7 cellular contexts compared by ENCODE assay signal in the genomic region with DNA sequence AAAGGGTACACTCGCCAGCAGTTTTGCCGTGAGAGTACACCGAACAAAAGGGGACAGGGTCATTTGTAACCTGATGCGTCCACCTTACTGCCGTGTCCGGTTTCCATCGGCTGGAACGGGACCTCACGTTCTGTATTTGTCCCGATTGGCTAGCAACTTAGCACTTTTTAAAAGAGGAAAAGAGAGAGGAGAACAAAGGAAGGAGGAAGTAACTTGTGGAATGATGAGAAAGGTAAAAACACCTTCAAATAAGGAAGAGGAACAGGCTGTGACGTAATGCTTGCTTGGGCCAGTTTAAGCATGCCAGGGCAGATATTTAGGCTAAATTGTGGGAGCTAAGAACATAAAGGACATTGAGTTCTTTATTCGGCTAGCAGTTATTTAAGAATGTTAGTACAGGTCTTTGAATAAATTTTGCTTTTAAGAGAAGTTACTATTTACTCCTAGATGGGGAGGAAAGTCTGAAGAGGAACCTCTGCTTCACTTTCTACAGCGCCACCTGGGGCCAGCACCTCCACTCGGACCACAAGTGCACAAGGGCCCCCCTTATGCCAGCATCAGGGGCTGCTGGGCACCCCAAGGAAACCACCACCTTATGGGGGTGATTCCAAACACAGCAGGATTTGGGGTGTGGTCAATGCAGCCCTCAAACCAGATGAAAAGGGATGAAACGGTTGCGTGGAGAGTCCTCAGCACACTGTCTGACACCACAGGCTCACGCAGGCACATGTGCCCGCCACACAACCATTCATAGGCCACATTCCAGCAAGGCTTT. TPM values are rescaled to one million over a fixed set of nuclear protein-coding genes. Genes with fewer than 3 reads are reported as not detected.
A peak's percentile ranks its signal among the peaks of the same experiment; 100 is the strongest.
DNase-seq lines count a peak whose midpoint lies in the region; ATAC-seq and TF ChIP-seq lines count a peak whose summit lies in the region.

No MANE protein-coding gene starts in this region.

- DNase-seq in NAMALWA (ENCODE audit: low spot score): peak; percentile 58
- peak in 7 of 9 donors; percentile 19 to 49 (median 47) for DNase-seq in naive thymus-derived CD4-positive, alpha-beta T cell
- DNase-seq in coronary artery (ENCODE audit: low spot score): no peak
- no peak for DNase-seq in ureter (ENCODE audit: low spot score)
- DNase-seq in putamen (ENCODE audit: low spot score): no peak

- peaks cover 29% of the 10 kb centered on the region for H3K4me1 Mint-ChIP-seq in brain
- peaks cover 10 to 45% (median 38%) of the 10 kb centered on the region in 7 donors for H3K4me1 Mint-ChIP-seq in naive thymus-derived CD4-positive, alpha-beta T cell

- no peak for ATAC-seq in naive thymus-derived CD4-positive, alpha-beta T cell

- H3K27ac ChIP-seq in naive thymus-derived CD4-positive, alpha-beta T cell (ENCODE audit: low read depth, low read length): peak overlapping the region; percentile 93
- no peak overlapping the region for H3K27ac ChIP-seq in coronary artery

- H3K4me3 ChIP-seq in naive thymus-derived CD4-positive, alpha-beta T cell (ENCODE audit: low read length): peak overlapping the region; percentile 68
- H3K4me3 ChIP-seq in coronary artery: no peak overlapping the region

- H3K4me3 Mint-ChIP-seq in brain: peak overlapping the region in 3 of 5 experiments; percentile 8 to 29 (median 24)
- peak overlapping the region; percentile 81 to 97 (median 93) for H3K4me3 Mint-ChIP-seq in naive thymus-derived CD4-positive, alpha-beta T cell

- H3K27ac Mint-ChIP-seq in brain: peak overlapping the region in 1 of 5 experiments; percentile 39
- peak overlapping the region; percentile 93 to 100 (median 99) for H3K27ac Mint-ChIP-seq in naive thymus-derived CD4-positive, alpha-beta T cell

- no peaks in the 10 kb centered on the region for H3K9me3 ChIP-seq in naive thymus-derived CD4-positive, alpha-beta T cell (ENCODE audit: control insufficient read depth in 2 of 3, low read length in 3 of 3)

- no peaks in the 10 kb centered on the region for H3K36me3 Mint-ChIP-seq in brain
- peaks cover 0 to 4% (median 3%) of the 10 kb centered on the region in 5 donors for H3K36me3 Mint-ChIP-seq in naive thymus-derived CD4-positive, alpha-beta T cell

- CTCF ChIA-PET in naive thymus-derived CD4-positive, alpha-beta T cell (lab: Charles Lee): interaction anchor here (0.7 to 1.9 kb wide), 12 partner anchors 59 to 380 kb away, joined by 3 to 27 read pairs (median 4); a partner anchor contains a TSS

- peaks cover 10% of the 10 kb centered on the region for H3K27me3 Mint-ChIP-seq in brain
- no peaks in the 10 kb centered on the region for H3K27me3 Mint-ChIP-seq in naive thymus-derived CD4-positive, alpha-beta T cell

- intact Hi-C loops in naive thymus-derived CD4-positive, alpha-beta T cell (cut with micrococcal nuclease): loop anchor here (1.0 to 5.0 kb wide), 13 partner anchors 40 to 431 kb away; a partner anchor contains a TSS

- no peaks in the 10 kb centered on the region for H3K27me3 ChIP-seq in naive thymus-derived CD4-positive, alpha-beta T cell (ENCODE audit: control insufficient read depth in 2 of 2, insufficient read depth in 2 of 2, low read length in 2 of 2)

- peaks cover 0 to 3% (median 0%) of the 10 kb centered on the region in 5 experiments for H3K9me3 Mint-ChIP-seq in brain
- H3K9me3 Mint-ChIP-seq in naive thymus-derived CD4-positive, alpha-beta T cell: no peaks in the 10 kb centered on the region

- H3K4me1 ChIP-seq in naive thymus-derived CD4-positive, alpha-beta T cell (ENCODE audit: control insufficient read depth in 2 of 2, insufficient read depth in 2 of 2, low read length in 2 of 2): peaks cover 18 to 28% of the 10 kb centered on the region in 2 donors

- peak; percentile 56 for TF ChIP-seq CTCF in GM12872 (IDR thresholded peaks at IDR 0.05; ENCODE audit: insufficient read depth, low read depth, low read length)
- no peak for TF ChIP-seq CTCF in brain (conservative IDR thresholded peaks at IDR 0.05)
- no peak for TF ChIP-seq CTCF in coronary artery (IDR thresholded peaks at IDR 0.05)

- POLR2A ChIA-PET in naive thymus-derived CD4-positive, alpha-beta T cell (lab: Charles Lee): interaction anchor here (0.6 to 4.8 kb wide), 30 partner anchors 8 to 787 kb away, joined by 3 to 91 read pairs (median 8); a partner anchor contains a TSS

- peaks cover 0 to 18% (median 0%) of the 10 kb centered on the region in 3 experiments for H3K36me3 ChIP-seq in naive thymus-derived CD4-positive, alpha-beta T cell (ENCODE audit: control insufficient read depth in 2 of 3, insufficient read depth in 3 of 3, low read length in 3 of 3)

RNA-seq across cellular contexts. Expression of a gene that starts 5.8 kb away (rescaled TPM):
- polyA plus RNA-seq in brain (ENCODE audit: insufficient read depth, low read depth, low replicate concordance): 31.6 TPM
- total RNA-seq in naive thymus-derived CD4-positive, alpha-beta T cell: 10 to 100 TPM; 64.3 to 96.3 (median 68.7) TPM
- 10 to 100 TPM in 1 of 2 donors, 1 to 10 TPM in 1; 7.1 to 12.3 TPM for polyA plus RNA-seq in naive thymus-derived CD4-positive, alpha-beta T cell
- total RNA-seq in ureter: 61.9 TPM

RNA-seq across cellular contexts. Expression of a gene that starts 21.5 kb away (rescaled TPM):
- 95.4 TPM for polyA plus RNA-seq in brain (ENCODE audit: insufficient read depth, low read depth, low replicate concordance)
- total RNA-seq in naive thymus-derived CD4-positive, alpha-beta T cell: under 1 TPM; 0.24 to 0.64 (median 0.38) TPM
- not detected for polyA plus RNA-seq in naive thymus-derived CD4-positive, alpha-beta T cell
- total RNA-seq in ureter: 0.83 TPM

RNA-seq across cellular contexts. Expression of a gene that starts 39.5 kb away (rescaled TPM):
- 11.8 TPM for polyA plus RNA-seq in brain (ENCODE audit: insufficient read depth, low read depth, low replicate concordance)
- 100 to 1,000 TPM; 121 to 214 (median 191) TPM for total RNA-seq in naive thymus-derived CD4-positive, alpha-beta T cell
- 10 to 100 TPM; 24.2 to 29.4 TPM for polyA plus RNA-seq in naive thymus-derived CD4-positive, alpha-beta T cell
- 98.0 TPM for total RNA-seq in ureter

RNA-seq across cellular contexts. Expression of a gene that starts 43.9 kb away (rescaled TPM):
- 6.1 TPM for polyA plus RNA-seq in brain (ENCODE audit: insufficient read depth, low read depth, low replicate concordance)
- 100 to 1,000 TPM in 1 of 5 experiments, 10 to 100 TPM in 4; 43.9 to 108 (median 66.7) TPM for total RNA-seq in naive thymus-derived CD4-positive, alpha-beta T cell
- 1 to 10 TPM in 1 of 2 donors, under 1 TPM in 1; 0.32 to 2.8 TPM for polyA plus RNA-seq in naive thymus-derived CD4-positive, alpha-beta T cell
- 62.3 TPM for total RNA-seq in ureter

RNA-seq across cellular contexts. Expression of a gene that starts 50.5 kb away (rescaled TPM):
- 19.5 TPM for polyA plus RNA-seq in brain (ENCODE audit: insufficient read depth, low read depth, low replicate concordance)
- total RNA-seq in naive thymus-derived CD4-positive, alpha-beta T cell: under 1 TPM in 3 of 5 experiments, not detected in 2; 0.07 to 0.73 (median 0.16) TPM
- polyA plus RNA-seq in naive thymus-derived CD4-positive, alpha-beta T cell: not detected
- total RNA-seq in ureter: 37.1 TPM

Comparison
In these comparisons a context has a peak if more than half of its experiments do, and no peak if none do; other contexts are left out.
1. DNase-seq: peak in NAMALWA (single experiment) and naive thymus-derived CD4-positive, alpha-beta T cell (7 of 9); none in coronary artery (single experiment), ureter (single experiment) and putamen (single experiment).